10 cellular contexts compared by ENCODE assay signal in the genomic region with DNA sequence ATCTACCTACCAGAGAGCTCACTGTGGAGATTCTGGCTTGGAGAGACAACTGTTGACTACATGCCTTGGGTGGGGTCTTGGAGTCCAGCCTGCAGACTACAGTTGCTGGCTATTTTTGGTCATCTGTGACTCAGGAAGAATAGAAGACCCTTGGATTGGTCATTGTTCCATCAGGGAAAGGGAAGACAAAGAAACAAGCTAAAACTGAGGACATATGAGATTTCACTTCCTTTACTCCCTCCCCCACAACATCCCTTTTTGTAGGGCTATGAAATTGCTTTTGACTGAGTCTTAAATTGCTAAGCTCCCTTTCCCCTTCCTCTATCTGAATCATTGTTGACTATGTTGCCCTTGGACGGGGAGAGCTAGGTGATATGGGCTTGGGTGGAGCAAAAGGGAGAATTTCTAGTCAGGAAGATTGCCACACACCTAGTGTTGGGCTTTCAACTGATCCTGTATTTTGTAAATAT. TPM values are rescaled to one million over a fixed set of nuclear protein-coding genes. Genes with fewer than 3 reads are reported as not detected.
DNase-seq lines count a peak whose midpoint lies in the region; ATAC-seq and TF ChIP-seq lines count a peak whose summit lies in the region.
"Had no signal": no experiment of that assay in that cellular context is flagged by ENCODE, and none has a peak within 500 bp of the region (broad histone marks: within the 10 kb centered on the region; RNA-seq: fewer than 3 reads in every experiment).

No MANE protein-coding gene starts in this region.

- TF ChIP-seq CTCF in hepatocyte (IDR thresholded peaks at IDR 0.05; ENCODE audit: poor library complexity), result no peak
- no peak for TF ChIP-seq CTCF in suprapubic skin (IDR thresholded peaks at IDR 0.05)

- no peak for ATAC-seq in activated CD4-positive, alpha-beta T cell treated with anti-CD3 and anti-CD28 coated beads for 36 hours

- no peak overlapping the region for H3K4me3 ChIP-seq in hepatocyte
- H3K4me3 ChIP-seq in suprapubic skin, result no peak overlapping the region

- no peak overlapping the region for H2AFZ ChIP-seq in hepatocyte

- H3K27ac ChIP-seq in hepatocyte (peak overlapping the region; percentile 21), suprapubic skin (peak overlapping the region; percentile 73)

- H3K9me3 ChIP-seq in hepatocyte (ENCODE audit: low read depth) (no peaks in the 10 kb centered on the region), suprapubic skin (no peaks in the 10 kb centered on the region)

- peaks cover 58% of the 10 kb centered on the region for H3K36me3 Mint-ChIP-seq in activated CD4-positive, alpha-beta T cell treated with anti-CD3 and anti-CD28 coated beads for 36 hours (ENCODE audit: low read depth)
- peaks cover 52% of the 10 kb centered on the region for H3K36me3 Mint-ChIP-seq in activated T-helper 1 cell treated with anti-CD3 and anti-CD28 coated beads, Interleukin-12 subunit alpha, Interleukin-12 subunit beta, Interleukin-2, Interleukin-4 antibody, amounts not matched to agents 30 ng/mL and 10 ng/mL and 1 ng/mL, durations not matched to agents 14 hours and 24 hours and 36 hours (ENCODE audit: low read depth)

- H3K79me2 ChIP-seq in hepatocyte, result peaks cover 17% of the 10 kb centered on the region

- no peaks in the 10 kb centered on the region for H3K9me2 ChIP-seq in hepatocyte (replicated peaks; ENCODE audit: insufficient read depth)

- H3K4me2 ChIP-seq in hepatocyte, result no peak overlapping the region

- H3K4me3 Mint-ChIP-seq in activated CD4-positive, alpha-beta T cell treated with anti-CD3 and anti-CD28 coated beads for 36 hours, result no peak overlapping the region
- peak overlapping the region; percentile 59 for H3K4me3 Mint-ChIP-seq in activated T-helper 1 cell treated with anti-CD3 and anti-CD28 coated beads, Interleukin-12 subunit alpha, Interleukin-12 subunit beta, Interleukin-2, Interleukin-4 antibody, amounts not matched to agents 30 ng/mL and 10 ng/mL and 1 ng/mL, durations not matched to agents 14 hours and 24 hours and 36 hours

- peak overlapping the region; percentile 76 for H3K27ac Mint-ChIP-seq in activated CD4-positive, alpha-beta T cell treated with anti-CD3 and anti-CD28 coated beads for 36 hours
- H3K27ac Mint-ChIP-seq in activated T-helper 1 cell treated with anti-CD3 and anti-CD28 coated beads, Interleukin-12 subunit alpha, Interleukin-12 subunit beta, Interleukin-2, Interleukin-4 antibody, amounts not matched to agents 30 ng/mL and 10 ng/mL and 1 ng/mL, durations not matched to agents 14 hours and 24 hours and 36 hours, result peak overlapping the region; percentile 78

- no peaks in the 10 kb centered on the region for H3K9me3 Mint-ChIP-seq in activated CD4-positive, alpha-beta T cell treated with anti-CD3 and anti-CD28 coated beads for 36 hours (ENCODE audit: low read depth)
- no peaks in the 10 kb centered on the region for H3K9me3 Mint-ChIP-seq in activated T-helper 1 cell treated with anti-CD3 and anti-CD28 coated beads, Interleukin-12 subunit alpha, Interleukin-12 subunit beta, Interleukin-2, Interleukin-4 antibody, amounts not matched to agents 30 ng/mL and 10 ng/mL and 1 ng/mL, durations not matched to agents 14 hours and 24 hours and 36 hours

- peaks cover 83% of the 10 kb centered on the region for H3K4me1 Mint-ChIP-seq in activated CD4-positive, alpha-beta T cell treated with anti-CD3 and anti-CD28 coated beads for 36 hours
- peaks cover 80% of the 10 kb centered on the region for H3K4me1 Mint-ChIP-seq in activated T-helper 1 cell treated with anti-CD3 and anti-CD28 coated beads, Interleukin-12 subunit alpha, Interleukin-12 subunit beta, Interleukin-2, Interleukin-4 antibody, amounts not matched to agents 30 ng/mL and 10 ng/mL and 1 ng/mL, durations not matched to agents 14 hours and 24 hours and 36 hours (ENCODE audit: low read depth)

- DNase-seq in activated CD4-positive, alpha-beta T cell treated with anti-CD3 and anti-CD28 coated beads for 36 hours, result no peak
- DNase-seq in activated CD4-positive, alpha-beta T cell treated with anti-CD3 and anti-CD28 coated beads for 1 hour, result no peak
- no peak for DNase-seq in activated T-helper 1 cell treated with anti-CD3 and anti-CD28 coated beads, Interleukin-12 subunit alpha, Interleukin-12 subunit beta, Interleukin-2, Interleukin-4 antibody, amounts not matched to agents 30 ng/mL and 10 ng/mL and 1 ng/mL, durations not matched to agents 14 hours and 24 hours and 36 hours (ENCODE audit: low spot score)
- no peak for DNase-seq in hepatocyte (ENCODE audit: low spot score)
- no peak for DNase-seq in suprapubic skin (ENCODE audit: low spot score in 2 of 2)
- DNase-seq in DMS53 treated with DMSO at 0.1 percent for 48 hours (lab: John Stamatoyannopoulos, UW; ENCODE audit: unreplicated experiment), result no peak
- no peak for DNase-seq in NK-92 treated with Interleukin-12 subunit alpha and Interleukin-12 subunit beta, amount 100 ng/mL, for 24 hours (lab: John Stamatoyannopoulos, UW)
- no peak for DNase-seq in NCI-H1930 (lab: John Stamatoyannopoulos, UW)
- DNase-seq: ACHN, small intestine had no signal

- no peaks in the 10 kb centered on the region for H3K27me3 Mint-ChIP-seq in activated CD4-positive, alpha-beta T cell treated with anti-CD3 and anti-CD28 coated beads for 36 hours
- no peaks in the 10 kb centered on the region for H3K27me3 Mint-ChIP-seq in activated T-helper 1 cell treated with anti-CD3 and anti-CD28 coated beads, Interleukin-12 subunit alpha, Interleukin-12 subunit beta, Interleukin-2, Interleukin-4 antibody, amounts not matched to agents 30 ng/mL and 10 ng/mL and 1 ng/mL, durations not matched to agents 14 hours and 24 hours and 36 hours (ENCODE audit: insufficient read depth)

- TF ChIP-seq POLR2A in suprapubic skin (IDR thresholded peaks at IDR 0.05), result no peak

- POLR2A ChIA-PET in activated CD4-positive, alpha-beta T cell treated with anti-CD3 and anti-CD28 coated beads for 36 hours (lab: Charles Lee), result interaction anchor here (1.4 kb wide), 1 partner anchor 27 kb away, joined by 3 read pairs; no protein-coding TSS in a partner anchor

- CTCF ChIA-PET in activated CD4-positive, alpha-beta T cell treated with anti-CD3 and anti-CD28 coated beads for 36 hours (lab: Charles Lee), result no interaction called here

- 22% methylated on average over 1 of the region's 1 CpG for WGBS in hepatocyte (ENCODE audit: low lambda C conversion rate, missing lambda C conversion rate)
- WGBS in suprapubic skin, result 15% methylated on average over 1 of the region's 1 CpG

- no peaks in the 10 kb centered on the region for H3K36me3 ChIP-seq in hepatocyte (replicated peaks; ENCODE audit: insufficient read depth, low read depth)
- no peaks in the 10 kb centered on the region for H3K36me3 ChIP-seq in suprapubic skin

- TF ChIP-seq EP300 in suprapubic skin (IDR thresholded peaks at IDR 0.05), result no peak

- H4K20me1 ChIP-seq in hepatocyte (ENCODE audit: insufficient read depth, poor library complexity, severe bottlenecking), result no peaks in the 10 kb centered on the region

- intact Hi-C loops in activated CD4-positive, alpha-beta T cell treated with anti-CD3 and anti-CD28 coated beads for 36 hours (cut with DNase I, micrococcal nuclease), result no loop called here
- intact Hi-C loops in activated T-helper 1 cell treated with anti-CD3 and anti-CD28 coated beads, Interleukin-12 subunit alpha, Interleukin-12 subunit beta, Interleukin-2, Interleukin-4 antibody, amounts not matched to agents 30 ng/mL and 10 ng/mL and 1 ng/mL, durations not matched to agents 14 hours and 24 hours and 36 hours (cut with micrococcal nuclease), result no loop called here

- H3K4me1 ChIP-seq in hepatocyte (ENCODE audit: insufficient read depth) (no peaks in the 10 kb centered on the region), suprapubic skin (peaks cover 50% of the 10 kb centered on the region)

- no peaks in the 10 kb centered on the region for H3K27me3 ChIP-seq in hepatocyte
- no peaks in the 10 kb centered on the region for H3K27me3 ChIP-seq in suprapubic skin

RNA-seq across cellular contexts. Expression of gene MSN, which starts 11.7 kb away (rescaled TPM):
- total RNA-seq in activated CD4-positive, alpha-beta T cell treated with anti-CD3 and anti-CD28 coated beads for 36 hours, result 100 to 1,000 TPM; 476 to 609 TPM
- total RNA-seq in activated T-helper 1 cell treated with anti-CD3 and anti-CD28 coated beads, Interleukin-12 subunit alpha, Interleukin-12 subunit beta, Interleukin-2, Interleukin-4 antibody, amounts not matched to agents 30 ng/mL and 10 ng/mL and 1 ng/mL, durations not matched to agents 14 hours and 24 hours and 36 hours, result 479 and 484 TPM in 2 replicates
- 59.0 and 73.0 TPM in 2 replicates for total RNA-seq in hepatocyte
- polyA plus RNA-seq in hepatocyte, result 73.5 and 81.9 TPM in 2 replicates
- 100 to 1,000 TPM; 127 to 184 (median 169) TPM for total RNA-seq in suprapubic skin
